Comparison of ENCODE assay signal across 9 cellular contexts in the genomic region with DNA sequence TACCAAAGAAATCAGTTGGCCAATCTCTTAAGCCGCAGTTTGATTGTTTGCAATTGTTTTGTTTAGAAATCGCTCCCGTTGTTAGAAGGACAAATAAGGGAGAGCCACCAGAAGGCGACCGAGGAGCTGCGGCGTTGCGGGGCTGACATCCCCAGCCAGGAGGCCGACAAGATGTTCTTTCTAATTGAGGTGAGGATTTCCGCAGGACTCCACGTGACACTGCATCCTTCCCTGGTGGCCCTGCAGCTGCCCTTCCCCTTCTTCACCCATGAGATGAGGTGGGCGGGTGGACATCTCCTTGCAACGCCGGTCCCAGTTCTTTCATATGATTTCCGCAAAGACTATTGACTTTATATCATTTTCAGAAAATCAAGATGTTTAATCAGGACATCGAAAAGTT.
"Had no signal": no experiment of that assay in that cellular context is flagged by ENCODE, and none has a peak within 500 bp of the region (broad histone marks: within the 10 kb centered on the region; RNA-seq: fewer than 3 reads in every experiment).

No MANE protein-coding gene starts in this region.

- H3K27ac ChIP-seq: GM23248 had no signal

- H3K4me3 Mint-ChIP-seq: HFFc6, IgD-negative memory B cell had no signal

- H3K4me1 ChIP-seq: HAP-1 had no signal

- H3K36me3 ChIP-seq: HAP-1 had no signal

- H3K9me3 ChIP-seq: HAP-1 had no signal

- DNase-seq: GM23248, GOT3, HFFc6, KBM-7 had no signal

- H3K9ac ChIP-seq: GM23248 had no signal

- H3K27me3 Mint-ChIP-seq: IgD-negative memory B cell had no signal

- H3K4me3 ChIP-seq: GM23248, HAP-1 had no signal

- H3K27ac Mint-ChIP-seq: HFFc6, IgD-negative memory B cell had no signal

- H2AFZ ChIP-seq: GM23248 had no signal

- ATAC-seq: HCT116, HepG2 had no signal

- FAIRE-seq: H54, HepG2 had no signal

- H3K9me3 Mint-ChIP-seq: IgD-negative memory B cell had no signal
